In genomic region chr18:32469190-32469611, GRCh38 we compare ENCODE assay signal across 8 cellular contexts. TPM values are rescaled to one million over a fixed set of nuclear protein-coding genes. Genes with fewer than 3 reads are reported as not detected.
DNase-seq lines count a peak whose midpoint lies in the region; ATAC-seq, FAIRE-seq and TF ChIP-seq lines count a peak whose summit lies in the region.

No MANE protein-coding gene starts in this region.

- H3K18ac ChIP-seq in H1 (ENCODE audit: extremely low read depth, low read length), result no peak overlapping the region

- H4K8ac ChIP-seq in H1 (ENCODE audit: extremely low read depth, insufficient read depth, low read length), result no peak overlapping the region

- TF ChIP-seq CTCF in H1 (IDR thresholded peaks at IDR 0.05; ENCODE audit: control extremely low read depth in 1 of 3, insufficient read depth in 1 of 3, low read depth in 1 of 3, low read length in 3 of 3), result peak in 1 of 3 experiments; percentile 8; a peak in 1 of 4 replicates
- TF ChIP-seq CTCF in tibial artery (IDR thresholded peaks at IDR 0.05), result peak; percentile 41 to 52

- H4K20me1 ChIP-seq in H1 (replicated peaks in 1 of 2; ENCODE audit: control insufficient read depth in 1 of 2, insufficient read depth in 2 of 2, low read length in 2 of 2), result peaks cover 0 to 6% of the 10 kb centered on the region in 2 experiments

- H3K4me3 Mint-ChIP-seq in memory B cell, result peak overlapping the region; percentile 77

- no peak overlapping the region for H2BK120ac ChIP-seq in H1 (replicated peaks; ENCODE audit: low read depth, low read length)

- DNase-seq in AG08396 (ENCODE audit: low spot score), result peak; percentile 33
- peak; percentile 70 for DNase-seq in HEK293T (ENCODE audit: extremely low spot score)
- peak; percentile 76 for DNase-seq in RPMI8226
- no peak for DNase-seq in H1 (ENCODE audit: low read depth in 1 of 2, low spot score in 2 of 2)
- no peak for DNase-seq in memory B cell (ENCODE audit: low spot score in 2 of 2)
- DNase-seq in tibial artery, result peak; percentile 38 to 76
- DNase-seq in DMS114 treated with DMSO at 0.1 percent for 48 hours (lab: John Stamatoyannopoulos, UW; ENCODE audit: unreplicated experiment), result no peak
- no peak for DNase-seq in posterior vena cava (ENCODE audit: low spot score)

- H3K27me3 ChIP-seq in H1 (replicated peaks in 1 of 4; ENCODE audit: control insufficient read depth in 3 of 4, extremely low read depth in 1 of 4, insufficient read depth in 3 of 4, low read length in 3 of 4) (peaks cover 0 to 14% (median 9%) of the 10 kb centered on the region in 4 experiments; a peak in 4 of 7 replicates), tibial artery (no peaks in the 10 kb centered on the region)

- no peak for FAIRE-seq in H1 (lab: Jason Lieb, UNC)

- H3K14ac ChIP-seq in H1 (ENCODE audit: insufficient read length), result no peak overlapping the region

- H2BK5ac ChIP-seq in H1 (ENCODE audit: low read depth, low read length), result no peak overlapping the region

- no peak overlapping the region for H2AK5ac ChIP-seq in H1 (ENCODE audit: low read depth, low read length)

- no peak overlapping the region for H4K5ac ChIP-seq in H1 (ENCODE audit: insufficient read length, low read depth, low read length)

- H3K36me3 Mint-ChIP-seq in memory B cell, result no peaks in the 10 kb centered on the region

- POLR2A ChIA-PET in HEK293T (lab: Yijun Ruan, JAX), result interaction anchor here (0.9 to 4.2 kb wide), 9 partner anchors 9 to 377 kb away, joined by 3 to 19 read pairs (median 3); partner anchors contain the start of gene RNF138
- POLR2A ChIA-PET in H1 (lab: Charles Lee; ENCODE audit: partially characterized antibody), result interaction anchor here (0.7 to 2.4 kb wide), 6 partner anchors 28 to 784 kb away, joined by 3 to 8 read pairs (median 3); no protein-coding TSS in a partner anchor

- no peak overlapping the region for H3K23ac ChIP-seq in H1 (ENCODE audit: insufficient read length)

- TF ChIP-seq RAD21 in H1 (IDR thresholded peaks at IDR 0.05 in 1 of 2, conservative IDR thresholded peaks at IDR 0.05 in 1 of 2; ENCODE audit: low read depth in 2 of 2, low read length in 2 of 2), result no peak

- no peak for ATAC-seq in memory B cell (ENCODE audit: low read depth)

- H3K79me1 ChIP-seq in H1 (ENCODE audit: low read depth, low read length), result peaks cover 10% of the 10 kb centered on the region; the same call in 1 of the 2 replicates

- no peak overlapping the region for H2BK20ac ChIP-seq in H1 (ENCODE audit: low read length)

- 42% methylated on average over 8 of the region's 8 CpGs; no CpG with 5 or more reads in 1 of the 2 experiments for WGBS in H1 (ENCODE audit: extremely low coverage in 1 of 2, insufficient coverage in 1 of 2, insufficient read length in 1 of 2, insufficient replicate concordance in 2 of 2, low coverage in 1 of 2, low lambda C conversion rate in 2 of 2, missing lambda C conversion rate in 1 of 2), 2 experiments

- H3K23me2 ChIP-seq in H1 (ENCODE audit: low read depth, low read length), result peaks cover 15% of the 10 kb centered on the region

- no peak overlapping the region for H3K56ac ChIP-seq in H1 (replicated peaks; ENCODE audit: insufficient read length, low read depth, low read length)

- peak overlapping the region; percentile 69 to 98 (median 86); a peak in 7 of 8 replicates for H3K4me3 ChIP-seq in H1 (ENCODE audit: extremely low read depth in 1 of 4, insufficient read depth in 2 of 4, low read depth in 3 of 4, low read length in 4 of 4)
- H3K4me3 ChIP-seq in tibial artery, result peak overlapping the region; percentile 70 to 94

- H3K27ac Mint-ChIP-seq in memory B cell, result no peak overlapping the region

- no peak overlapping the region for H2AFZ ChIP-seq in H1 (ENCODE audit: low read length)

- TF ChIP-seq POLR2A in H1 (IDR thresholded peaks at IDR 0.05; ENCODE audit: control extremely low read depth in 1 of 2, low read depth in 2 of 2, low read length in 2 of 2), result no peak

- no peak overlapping the region for H2BK15ac ChIP-seq in H1 (ENCODE audit: low read length)

- CTCF ChIA-PET in HEK293T (lab: Yijun Ruan, JAX), result interaction anchor here (0.6 to 4.5 kb wide), 17 partner anchors 8 to 826 kb away, joined by 3 to 42 read pairs (median 6); no protein-coding TSS in a partner anchor
- CTCF ChIA-PET in H1 (lab: Charles Lee; ENCODE audit: partially characterized antibody), result interaction anchor here (1.0 to 4.0 kb wide), 8 partner anchors 20 to 337 kb away, joined by 3 to 30 read pairs (median 5); no protein-coding TSS in a partner anchor

- no peak overlapping the region for H3K4ac ChIP-seq in H1 (replicated peaks; ENCODE audit: insufficient read length, low read depth, low read length)

- no peak overlapping the region for H2BK12ac ChIP-seq in H1 (ENCODE audit: low read depth, low read length)

- peaks cover 4 to 17% (median 7%) of the 10 kb centered on the region in 4 experiments for H3K4me1 ChIP-seq in H1 (replicated peaks in 1 of 4; ENCODE audit: control insufficient read depth in 3 of 4, insufficient read depth in 4 of 4, low read length in 3 of 4)
- H3K4me1 ChIP-seq in tibial artery, result peaks cover 0 to 32% (median 13%) of the 10 kb centered on the region in 4 donors

- H3K9me3 Mint-ChIP-seq in memory B cell, result peaks cover 2% of the 10 kb centered on the region

- peaks cover 0 to 47% of the 10 kb centered on the region in 2 experiments; a peak in 2 of 4 replicates for H3K79me2 ChIP-seq in H1 (ENCODE audit: control insufficient read depth in 1 of 2, insufficient read depth in 2 of 2, low read length in 2 of 2)

- peaks cover 18% of the 10 kb centered on the region for H3K4me1 Mint-ChIP-seq in memory B cell

- H3K9me3 ChIP-seq in H1 (ENCODE audit: insufficient read depth in 2 of 2, low read depth in 1 of 2, low read length in 1 of 2) (no peaks in the 10 kb centered on the region), tibial artery (no peaks in the 10 kb centered on the region)

- H3K9ac ChIP-seq in H1 (replicated peaks in 1 of 4; ENCODE audit: extremely low read depth in 1 of 4, low read depth in 3 of 4, low read length in 3 of 4), result no peak overlapping the region; a peak in 1 of 7 replicates

- TF ChIP-seq EP300 in H1 (IDR thresholded peaks at IDR 0.05; ENCODE audit: borderline replicate concordance in 1 of 2, low read depth in 2 of 2, low read length in 2 of 2), result no peak

- H3K4me2 ChIP-seq in H1 (ENCODE audit: insufficient read depth in 1 of 2, low read depth in 2 of 2, low read length in 2 of 2), result peak overlapping the region; percentile 86 to 98

- intact Hi-C loops in tibial artery (cut with DNase I; ENCODE audit: low total_unique reads), result no loop called here
- intact Hi-C loops in posterior vena cava (cut with DNase I), result no loop called here

- H4K91ac ChIP-seq in H1 (replicated peaks; ENCODE audit: insufficient read length, low read length), result no peak overlapping the region

- peaks cover 18% of the 10 kb centered on the region for H3K27me3 Mint-ChIP-seq in memory B cell

- H3K36me3 ChIP-seq in H1 (ENCODE audit: control insufficient read depth in 2 of 4, insufficient read depth in 4 of 4, low read length in 3 of 4) (no peaks in the 10 kb centered on the region), tibial artery (no peaks in the 10 kb centered on the region)

- H3K27ac ChIP-seq in H1 (ENCODE audit: low read depth, low read length), result no peak overlapping the region
- H3K27ac ChIP-seq in tibial artery, result peak overlapping the region; percentile 80 to 92

TF ChIP-seq in HEK293T, 16 proteins besides CTCF, POLR2A, EP300 and RAD21 (continues in another document):
- TF ChIP-seq ELF4 (IDR thresholded peaks at IDR 0.05) (no peak), FOXK2 (IDR thresholded peaks at IDR 0.05) (no peak), ZNF384 (IDR thresholded peaks at IDR 0.05) (no peak), BHLHE40 (IDR thresholded peaks at IDR 0.05; ENCODE audit: borderline replicate concordance) (no peak), FOXA1 (IDR thresholded peaks at IDR 0.05) (no peak), LEF1 (IDR thresholded peaks at IDR 0.05; ENCODE audit: borderline replicate concordance) (no peak), HDGF (IDR thresholded peaks at IDR 0.05; ENCODE audit: borderline replicate concordance) (no peak)
- TF ChIP-seq, protein P1, sequence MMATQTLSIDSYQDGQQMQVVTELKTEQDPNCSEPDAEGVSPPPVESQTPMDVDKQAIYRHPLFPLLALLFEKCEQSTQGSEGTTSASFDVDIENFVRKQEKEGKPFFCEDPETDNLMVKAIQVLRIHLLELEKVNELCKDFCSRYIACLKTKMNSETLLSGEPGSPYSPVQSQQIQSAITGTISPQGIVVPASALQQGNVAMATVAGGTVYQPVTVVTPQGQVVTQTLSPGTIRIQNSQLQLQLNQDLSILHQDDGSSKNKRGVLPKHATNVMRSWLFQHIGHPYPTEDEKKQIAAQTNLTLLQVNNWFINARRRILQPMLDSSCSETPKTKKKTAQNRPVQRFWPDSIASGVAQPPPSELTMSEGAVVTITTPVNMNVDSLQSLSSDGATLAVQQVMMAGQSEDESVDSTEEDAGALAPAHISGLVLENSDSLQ (IDR thresholded peaks at IDR 0.05), result no peak

TF ChIP-seq in H1, 55 proteins besides CTCF, POLR2A, EP300 and RAD21:
- TF ChIP-seq SIN3A (conservative IDR thresholded peaks at IDR 0.05 in 1 of 2, IDR thresholded peaks at IDR 0.05 in 1 of 2; ENCODE audit: low read depth in 1 of 2, low read length in 2 of 2) (0 out of 4 replicates have a peak, but pooled peaks of 1 of the 2 experiments have one; percentile 9), ASH2L (IDR thresholded peaks at IDR 0.05; ENCODE audit: low read length) (no peak)

RNA-seq across cellular contexts. Expression of gene GAREM1, which starts 1.5 kb away (rescaled TPM):
- total RNA-seq in H1 (2021; fragmentation: NEBNext Ultra II Directional; extraction: Animal tissue kit (Norgen Biotek cat#: 25700)), result 9.2 and 9.6 TPM in 2 replicates
- 3.6 and 3.9 TPM in 2 replicates for polyA plus RNA-seq in H1 (2011; rRNA removed)
- polyA plus RNA-seq in H1 (2011; cell fraction: cytosol; rRNA removed), result 3.8 TPM
- 6.1 TPM for polyA plus RNA-seq in H1 (2011; cell fraction: nucleus; rRNA removed)
- polyA plus RNA-seq in H1 (2012, experiment 1 of 2), result 3.0 to 5.0 TPM (median 4.0 TPM) in 4 replicates
- polyA plus RNA-seq in H1 (2012, experiment 2 of 2), result 1.3 TPM
- polyA plus RNA-seq in H1 (2013, experiment 1 of 2), result 3.9 TPM
- polyA plus RNA-seq in H1 (2013, experiment 2 of 2), result 4.0 TPM
- 18.0 and 18.8 TPM in 2 replicates for polyA minus RNA-seq in H1 (2011; rRNA and poly(A)+ RNA removed)
- polyA minus RNA-seq in H1 (2011; cell fraction: cytosol; rRNA and poly(A)+ RNA removed), result 5.4 TPM
- 14.6 TPM for polyA minus RNA-seq in H1 (2011; cell fraction: nucleus; rRNA and poly(A)+ RNA removed)
- total RNA-seq in posterior vena cava, result 1 to 10 TPM; 8.3 to 9.8 TPM

Comparison
In these comparisons a context has a peak if more than half of its experiments do, and no peak if none do; other contexts are left out.
1. DNase-seq: peak in AG08396 (single experiment), HEK293T (single experiment), RPMI8226 (single experiment) and tibial artery (2 of 2); none in H1 (0 of 2), memory B cell (0 of 2), DMS114 treated with DMSO at 0.1 percent for 48 hours (single experiment) and posterior vena cava (single experiment).